Comparison of ENCODE assay signal across 20 cellular contexts in genomic region chr5:36667826-36668225, GRCh38.
"Had no signal": no experiment of that assay in that cellular context is flagged by ENCODE, and none has a peak within 500 bp of the region (broad histone marks: within the 10 kb centered on the region; RNA-seq: fewer than 3 reads in every experiment).

No MANE protein-coding gene starts in this region.

- H3K9me3 Mint-ChIP-seq: activated naive CD4-positive, alpha-beta T cell treated with anti-CD3 and anti-CD28 coated beads, Interleukin-2, amount 50 U/mL, for 72 hours; naive thymus-derived CD4-positive, alpha-beta T cell; stimulated activated naive CD8-positive, alpha-beta T cell treated with anti-CD3 and anti-CD28 coated beads, Interleukin-15, Interleukin-2, amounts not matched to agents 100 ng/mL and 50 ng/mL, for 24 hours; type B pancreatic cell had no signal

- H3K27ac ChIP-seq: adrenal gland, body of pancreas, colonic mucosa, prostate gland, suprapubic skin, WERI-Rb-1 had no signal

- H3K27me3 ChIP-seq: adrenal gland, body of pancreas, colonic mucosa, heart left ventricle, right atrium auricular region, suprapubic skin had no signal

- H3K27me3 Mint-ChIP-seq: type B pancreatic cell had no signal

- H3K4me1 Mint-ChIP-seq: naive thymus-derived CD4-positive, alpha-beta T cell had no signal

- ATAC-seq: activated naive CD4-positive, alpha-beta T cell treated with anti-CD3 and anti-CD28 coated beads, Interleukin-2, amount 50 U/mL, for 72 hours; body of pancreas; heart left ventricle; left ventricle myocardium superior; mucosa of descending colon; naive thymus-derived CD4-positive, alpha-beta T cell had no signal

- H3K4me3 Mint-ChIP-seq: naive thymus-derived CD4-positive, alpha-beta T cell; stimulated activated naive CD8-positive, alpha-beta T cell treated with anti-CD3 and anti-CD28 coated beads, Interleukin-15, Interleukin-2, amounts not matched to agents 100 ng/mL and 50 ng/mL, for 24 hours; type B pancreatic cell had no signal

- DNase-seq: activated CD4-positive, alpha-beta T cell treated with anti-CD3 and anti-CD28 coated beads, Interleukin-2, amount 50 U/mL, for 48 hours; activated gamma-delta T cell treated with Interleukin-2 at 50 U/mL for 16 hours; adrenal gland; body of pancreas; central memory CD4-positive, alpha-beta T cell; colonic mucosa; heart left ventricle; kidney glomerular epithelial cell; left ventricle myocardium superior; mucosa of descending colon; naive thymus-derived CD4-positive, alpha-beta T cell; stimulated activated CD4-positive, alpha-beta T cell treated with anti-CD3 and anti-CD28 coated beads, Interleukin-15, amount 100 ng/mL, for 24 hours; stimulated activated CD4-positive, alpha-beta T cell treated with anti-CD3 and anti-CD28 coated beads, Interleukin-2, amount 100 ng/mL, for 48 hours; WERI-Rb-1 had no signal

- H3K36me3 Mint-ChIP-seq: activated naive CD4-positive, alpha-beta T cell treated with anti-CD3 and anti-CD28 coated beads, Interleukin-2, amount 50 U/mL, for 72 hours had no signal

- H3K4me3 ChIP-seq: adrenal gland, body of pancreas, colonic mucosa, heart left ventricle, mucosa of descending colon, prostate gland, right atrium auricular region, suprapubic skin had no signal

- H3K9me3 ChIP-seq: adrenal gland, body of pancreas, colonic mucosa, heart left ventricle, mucosa of descending colon, prostate gland, right atrium auricular region, suprapubic skin had no signal

- H3K36me3 ChIP-seq: adrenal gland, colonic mucosa, prostate gland, suprapubic skin, WERI-Rb-1 had no signal

- H3K4me1 ChIP-seq: adrenal gland, body of pancreas, colonic mucosa, prostate gland, suprapubic skin had no signal

- H3K27ac Mint-ChIP-seq: activated naive CD4-positive, alpha-beta T cell treated with anti-CD3 and anti-CD28 coated beads, Interleukin-2, amount 50 U/mL, for 72 hours; naive thymus-derived CD4-positive, alpha-beta T cell; stimulated activated naive CD8-positive, alpha-beta T cell treated with anti-CD3 and anti-CD28 coated beads, Interleukin-15, Interleukin-2, amounts not matched to agents 100 ng/mL and 50 ng/mL, for 24 hours; type B pancreatic cell had no signal
